Comparison of ENCODE assay signal across 12 cellular contexts in genomic region chr3:50594253-50594785, GRCh38. TPM values are rescaled to one million over a fixed set of nuclear protein-coding genes. Genes with fewer than 3 reads are reported as not detected.
DNase-seq lines count a peak whose midpoint lies in the region; ATAC-seq and TF ChIP-seq lines count a peak whose summit lies in the region.
"Had no signal": no experiment of that assay in that cellular context is flagged by ENCODE, and none has a peak within 500 bp of the region (broad histone marks: within the 10 kb centered on the region; RNA-seq: fewer than 3 reads in every experiment).

No MANE protein-coding gene starts in this region.

- no peak overlapping the region for H3K4me3 Mint-ChIP-seq in activated T-cell treated with anti-CD3 and anti-CD28 coated beads, Interleukin-2, amount 50 U/mL, for 24 hours
- H3K4me3 Mint-ChIP-seq in activated T-helper 17 cell treated with anti-CD3 and anti-CD28 coated beads, Interleukin-2, amount 50 U/mL, for 72 hours: peak overlapping the region; percentile 84
- H3K4me3 Mint-ChIP-seq in GM23338: no peak overlapping the region

- H3K4me1 ChIP-seq in osteoblast (ENCODE audit: insufficient read depth, low read length) (peaks cover 13% of the 10 kb centered on the region), GM23338 (ENCODE audit: insufficient read depth) (no peaks in the 10 kb centered on the region)

- no peak overlapping the region for H3K4me3 ChIP-seq in osteoblast (ENCODE audit: insufficient read depth, low read length)
- H3K4me3 ChIP-seq in GM23338: no peak overlapping the region
- H3K4me3 ChIP-seq: tibial artery had no signal

- peaks cover 83% of the 10 kb centered on the region for H3K4me1 Mint-ChIP-seq in activated T-cell treated with anti-CD3 and anti-CD28 coated beads, Interleukin-2, amount 50 U/mL, for 24 hours (ENCODE audit: low read depth)
- H3K4me1 Mint-ChIP-seq in activated T-helper 17 cell treated with anti-CD3 and anti-CD28 coated beads, Interleukin-2, amount 50 U/mL, for 72 hours: peaks cover 28% of the 10 kb centered on the region
- H3K4me1 Mint-ChIP-seq in GM23338: no peaks in the 10 kb centered on the region

- no peaks in the 10 kb centered on the region for H3K9me3 Mint-ChIP-seq in activated T-cell treated with anti-CD3 and anti-CD28 coated beads, Interleukin-2, amount 50 U/mL, for 24 hours
- H3K9me3 Mint-ChIP-seq in activated T-helper 17 cell treated with anti-CD3 and anti-CD28 coated beads, Interleukin-2, amount 50 U/mL, for 72 hours: no peaks in the 10 kb centered on the region
- H3K9me3 Mint-ChIP-seq in GM23338: no peaks in the 10 kb centered on the region

- H3F3A ChIP-seq in GM23338 (replicated peaks; ENCODE audit: low read depth): no peaks in the 10 kb centered on the region

- H3K27me3 ChIP-seq in osteoblast (ENCODE audit: insufficient read depth, low read length) (no peaks in the 10 kb centered on the region), GM23338 (ENCODE audit: insufficient read depth) (0 out of 2 replicates have a peak, but pooled peaks cover 3% of the 10 kb centered on the region)
- H3K27me3 ChIP-seq: tibial artery had no signal

- H3K27ac Mint-ChIP-seq in activated T-cell treated with anti-CD3 and anti-CD28 coated beads, Interleukin-2, amount 50 U/mL, for 24 hours: peak overlapping the region; percentile 99
- H3K27ac Mint-ChIP-seq in activated T-helper 17 cell treated with anti-CD3 and anti-CD28 coated beads, Interleukin-2, amount 50 U/mL, for 72 hours: peak overlapping the region; percentile 97
- no peak overlapping the region for H3K27ac Mint-ChIP-seq in GM23338

- no peak overlapping the region for H3K4me2 ChIP-seq in osteoblast (ENCODE audit: insufficient read depth, low read length)
- H3K4me2 ChIP-seq in GM23338: no peak overlapping the region

- no peaks in the 10 kb centered on the region for H3K79me2 ChIP-seq in osteoblast (ENCODE audit: insufficient read depth, low read length)
- no peaks in the 10 kb centered on the region for H3K79me2 ChIP-seq in GM23338 (replicated peaks; ENCODE audit: insufficient read depth)

- TF ChIP-seq CTCF in osteoblast (IDR thresholded peaks at IDR 0.05; ENCODE audit: extremely low read depth, low read depth, low read length): no peak
- TF ChIP-seq CTCF in GM23338 (conservative IDR thresholded peaks at IDR 0.05; ENCODE audit: low read depth in 2 of 2): no peak

- H3K36me3 ChIP-seq in osteoblast (ENCODE audit: insufficient read depth, low read length): no peaks in the 10 kb centered on the region
- H3K36me3 ChIP-seq in GM23338 (ENCODE audit: insufficient read depth): no peaks in the 10 kb centered on the region
- H3K36me3 ChIP-seq: tibial artery had no signal

- no peaks in the 10 kb centered on the region for H4K20me1 ChIP-seq in osteoblast (ENCODE audit: insufficient read depth, low read length)
- no peaks in the 10 kb centered on the region for H4K20me1 ChIP-seq in GM23338 (replicated peaks; ENCODE audit: insufficient read depth)

- H3K9me3 ChIP-seq in osteoblast (ENCODE audit: low read depth, low read length): no peaks in the 10 kb centered on the region
- H3K9me3 ChIP-seq: tibial artery had no signal

- H2AFZ ChIP-seq in osteoblast (ENCODE audit: low read length) (no peak overlapping the region), GM23338 (no peak overlapping the region)

- no peak for ATAC-seq in activated T-helper 17 cell treated with anti-CD3 and anti-CD28 coated beads, Interleukin-2, amount 50 U/mL, for 72 hours (replicated peaks)
- no peak for ATAC-seq in GM23338

- H3K36me3 Mint-ChIP-seq in activated T-cell treated with anti-CD3 and anti-CD28 coated beads, Interleukin-2, amount 50 U/mL, for 24 hours (ENCODE audit: low read depth): peaks cover 51% of the 10 kb centered on the region
- H3K36me3 Mint-ChIP-seq in activated T-helper 17 cell treated with anti-CD3 and anti-CD28 coated beads, Interleukin-2, amount 50 U/mL, for 72 hours (ENCODE audit: low read depth): peaks cover 43% of the 10 kb centered on the region
- no peaks in the 10 kb centered on the region for H3K36me3 Mint-ChIP-seq in GM23338 (ENCODE audit: low read depth)

- no peaks in the 10 kb centered on the region for H3K9me2 ChIP-seq in GM23338 (ENCODE audit: insufficient read depth)

- no peak for DNase-seq in activated T-cell treated with anti-CD3 and anti-CD28 coated beads, Interleukin-2, amount 50 U/mL, for 24 hours
- DNase-seq in activated T-cell treated with anti-CD3 and anti-CD28 coated beads for 4 hours: no peak
- peak; percentile 57 for DNase-seq in osteoblast (ENCODE audit: insufficient read length, low spot score, missing footprints)
- DNase-seq in NCI-H1694 treated with DMSO at 0.1 percent for 48 hours (lab: John Stamatoyannopoulos, UW): no peak
- no peak for DNase-seq in GM23338 (ENCODE audit: low spot score)
- DNase-seq: mammary epithelial cell, NCI-H1930, NCI-H526, tibial artery had no signal

- H3K27me3 Mint-ChIP-seq in activated T-cell treated with anti-CD3 and anti-CD28 coated beads, Interleukin-2, amount 50 U/mL, for 24 hours: no peaks in the 10 kb centered on the region
- no peaks in the 10 kb centered on the region for H3K27me3 Mint-ChIP-seq in activated T-helper 17 cell treated with anti-CD3 and anti-CD28 coated beads, Interleukin-2, amount 50 U/mL, for 72 hours
- H3K27me3 Mint-ChIP-seq in GM23338 (ENCODE audit: insufficient read depth, low read depth, poor library complexity): peaks cover 6% of the 10 kb centered on the region

- H3K27ac ChIP-seq in osteoblast (ENCODE audit: low read depth, low read length) (no peak overlapping the region), GM23338 (ENCODE audit: low read depth) (no peak overlapping the region)
- H3K27ac ChIP-seq: tibial artery had no signal

RNA-seq across cellular contexts. Expression of gene CISH, which starts 17.3 kb away (rescaled TPM):
- total RNA-seq in activated T-helper 17 cell treated with anti-CD3 and anti-CD28 coated beads, Interleukin-2, amount 50 U/mL, for 72 hours: 100 to 1,000 TPM; 204 to 327 TPM
- total RNA-seq in osteoblast: 1.1 and 1.2 TPM in 2 replicates
- total RNA-seq in GM23338 (2014; rRNA removed; shearing (Covaris generic)): 2.7 and 3.6 TPM in 2 replicates
- polyA plus RNA-seq in GM23338 (2016; fragmentation: Nextera tagmentation; extraction: Ambion mirVana): 2.1 and 2.2 TPM in 2 replicates
- total RNA-seq: OCI-LY7 had no signal
- polyA plus RNA-seq: neural cell had no signal

RNA-seq across cellular contexts. Expression of gene MAPKAPK3, which starts 22.6 kb away (rescaled TPM):
- 100 to 1,000 TPM in 1 of 2 donors, 10 to 100 TPM in 1; 99.8 to 131 TPM for total RNA-seq in activated T-helper 17 cell treated with anti-CD3 and anti-CD28 coated beads, Interleukin-2, amount 50 U/mL, for 72 hours
- total RNA-seq in osteoblast: 56.5 and 66.6 TPM in 2 replicates
- 44.9 and 51.1 TPM in 2 replicates for total RNA-seq in GM23338 (2014; rRNA removed; shearing (Covaris generic))
- polyA plus RNA-seq in GM23338 (2016; fragmentation: Nextera tagmentation; extraction: Ambion mirVana): 16.5 and 17.2 TPM in 2 replicates

RNA-seq across cellular contexts. Expression of gene HEMK1, which starts 25.0 kb away (rescaled TPM):
- 10 to 100 TPM; 47.5 to 99.2 TPM for total RNA-seq in activated T-helper 17 cell treated with anti-CD3 and anti-CD28 coated beads, Interleukin-2, amount 50 U/mL, for 72 hours
- total RNA-seq in osteoblast: 8.5 and 8.7 TPM in 2 replicates
- total RNA-seq in GM23338 (2014; rRNA removed; shearing (Covaris generic)): 5.6 and 8.5 TPM in 2 replicates
- 10.1 and 11.0 TPM in 2 replicates for polyA plus RNA-seq in GM23338 (2016; fragmentation: Nextera tagmentation; extraction: Ambion mirVana)

RNA-seq across cellular contexts. Expression of gene C3orf18, which starts 26.8 kb away (rescaled TPM):
- total RNA-seq in activated T-helper 17 cell treated with anti-CD3 and anti-CD28 coated beads, Interleukin-2, amount 50 U/mL, for 72 hours: 10 to 100 TPM; 17.3 to 50.8 TPM
- total RNA-seq in osteoblast: 17.7 and 18.8 TPM in 2 replicates
- 7.7 and 10.3 TPM in 2 replicates for total RNA-seq in GM23338 (2014; rRNA removed; shearing (Covaris generic))
- polyA plus RNA-seq in GM23338 (2016; fragmentation: Nextera tagmentation; extraction: Ambion mirVana): 2.4 TPM in 2 replicates

Comparison
In these comparisons a context has a peak if more than half of its experiments do, and no peak if none do; other contexts are left out.
1. RNA of gene CISH, which starts 17.3 kb away (total RNA-seq): 204 to 327 TPM in activated T-helper 17 cell treated with anti-CD3 and anti-CD28 coated beads, Interleukin-2, amount 50 U/mL, for 72 hours; 2.7 to 3.6 TPM in GM23338 and 1.1 to 1.2 TPM in osteoblast; every median in the first group is over 10 times any median in the second.